10 cellular contexts compared by ENCODE assay signal in the genomic region with DNA sequence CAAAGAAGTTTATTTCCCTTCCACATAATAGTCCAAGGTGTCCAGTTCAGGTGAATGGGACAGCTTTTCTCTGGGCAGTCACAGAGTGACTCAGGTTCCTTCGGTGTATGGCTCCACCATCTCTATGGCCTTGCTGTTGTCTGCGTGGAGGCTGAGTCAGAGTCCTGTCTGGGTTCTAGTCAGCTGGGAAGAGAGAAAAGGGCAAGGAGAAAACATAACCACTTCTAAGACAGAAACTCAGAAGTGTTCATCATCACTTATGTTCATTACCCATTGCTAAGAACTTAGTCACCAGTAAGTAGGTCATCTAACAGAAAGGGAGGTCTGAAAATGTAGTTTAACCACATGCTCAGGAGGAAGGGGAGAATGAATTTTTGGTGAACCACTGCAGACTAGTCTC. TPM values are rescaled to one million over a fixed set of nuclear protein-coding genes. Genes with fewer than 3 reads are reported as not detected.
A peak's percentile ranks its signal among the peaks of the same experiment; 100 is the strongest.
DNase-seq lines count a peak whose midpoint lies in the region; ATAC-seq and TF ChIP-seq lines count a peak whose summit lies in the region.
"Had no signal": no experiment of that assay in that cellular context is flagged by ENCODE, and none has a peak within 500 bp of the region (broad histone marks: within the 10 kb centered on the region; RNA-seq: fewer than 3 reads in every experiment).

No MANE protein-coding gene starts in this region.

- H3K27me3 ChIP-seq in upper lobe of right lung: no peaks in the 10 kb centered on the region

- H3K4me3 Mint-ChIP-seq in T-helper 17 cell: peak overlapping the region; percentile 75
- H3K4me3 Mint-ChIP-seq in effector memory CD8-positive, alpha-beta T cell: peak overlapping the region in 1 of 2 donors; percentile 10

- no peak overlapping the region for H3K27ac ChIP-seq in upper lobe of right lung
- H3K27ac ChIP-seq: HL-60 had no signal

- H3K36me3 ChIP-seq in upper lobe of right lung: no peaks in the 10 kb centered on the region

- no peaks in the 10 kb centered on the region for H3K4me1 ChIP-seq in upper lobe of right lung

- TF ChIP-seq POLR2A in erythroblast (IDR thresholded peaks at IDR 0.05; ENCODE audit: low read length): no peak

- H3K4me3 ChIP-seq in upper lobe of right lung: no peak overlapping the region

- DNase-seq in Daoy (ENCODE audit: low read depth): peak; percentile 88
- DNase-seq in T-helper 17 cell: no peak
- no peak for DNase-seq in effector memory CD8-positive, alpha-beta T cell
- peak; percentile 22 for DNase-seq in stimulated activated CD4-positive, alpha-beta T cell treated with anti-CD3 and anti-CD28 coated beads, Interleukin-12 subunit alpha, Interleukin-12 subunit beta, amount 100 ng/mL, for 4 hours
- no peak for DNase-seq in erythroblast (lab: John Stamatoyannopoulos, UW)
- no peak for DNase-seq in upper lobe of right lung
- DNase-seq in NCI-H345 (lab: John Stamatoyannopoulos, UW): no peak
- no peak for DNase-seq in NCI-H1092 treated with DMSO at 0.1 percent for 48 hours (lab: John Stamatoyannopoulos, UW)
- DNase-seq: glutamatergic neuron had no signal

- no peaks in the 10 kb centered on the region for H3K36me3 Mint-ChIP-seq in T-helper 17 cell (ENCODE audit: low read depth)
- H3K36me3 Mint-ChIP-seq in effector memory CD8-positive, alpha-beta T cell (ENCODE audit: insufficient read depth): no peaks in the 10 kb centered on the region

- H3K9me3 Mint-ChIP-seq in effector memory CD8-positive, alpha-beta T cell: no peaks in the 10 kb centered on the region

- intact Hi-C loops in upper lobe of right lung (cut with DNase I): no loop called here

- no peaks in the 10 kb centered on the region for H3K27me3 Mint-ChIP-seq in T-helper 17 cell
- peaks cover 12 to 13% of the 10 kb centered on the region in 2 donors for H3K27me3 Mint-ChIP-seq in effector memory CD8-positive, alpha-beta T cell

- peak; percentile 90 for ATAC-seq in T-helper 17 cell
- ATAC-seq in effector memory CD8-positive, alpha-beta T cell (replicated peaks): peak; percentile 92
- no peak for ATAC-seq in upper lobe of right lung

- H3K4me1 Mint-ChIP-seq in T-helper 17 cell: peaks cover 5% of the 10 kb centered on the region
- peaks cover 0 to 6% of the 10 kb centered on the region in 2 donors for H3K4me1 Mint-ChIP-seq in effector memory CD8-positive, alpha-beta T cell (ENCODE audit: low read depth in 2 of 2)

- TF ChIP-seq CTCF in upper lobe of right lung (IDR thresholded peaks at IDR 0.05): no peak

- H3K9me3 ChIP-seq in T-helper 17 cell (ENCODE audit: control insufficient read depth, low read length, poor library complexity, severe bottlenecking) (no peaks in the 10 kb centered on the region), upper lobe of right lung (no peaks in the 10 kb centered on the region)

- H3K27ac Mint-ChIP-seq in T-helper 17 cell: peak overlapping the region; percentile 51
- H3K27ac Mint-ChIP-seq in effector memory CD8-positive, alpha-beta T cell: peak overlapping the region in 1 of 2 donors; percentile 59

RNA-seq across cellular contexts. Expression of a gene that starts 32.4 kb away (rescaled TPM):
- total RNA-seq in Daoy (2014; rRNA removed; shearing (Covaris generic)): 1.8 and 4.4 TPM in 2 replicates
- total RNA-seq in T-helper 17 cell (10 to 100 TPM; 60.4 to 73.0 TPM), upper lobe of right lung (23.6 TPM)

Comparison
In these comparisons a context has a peak if more than half of its experiments do, and no peak if none do; other contexts are left out.
1. DNase-seq: peak in Daoy (single experiment) and stimulated activated CD4-positive, alpha-beta T cell treated with anti-CD3 and anti-CD28 coated beads, Interleukin-12 subunit alpha, Interleukin-12 subunit beta, amount 100 ng/mL, for 4 hours (single experiment); none in T-helper 17 cell (0 of 3), effector memory CD8-positive, alpha-beta T cell (0 of 3), erythroblast (0 of 2), upper lobe of right lung (single experiment), NCI-H345 (single experiment) and NCI-H1092 treated with DMSO at 0.1 percent for 48 hours (single experiment).